16 cellular contexts compared by ENCODE assay signal in genomic region chr12:3622021-3622731, GRCh38.
DNase-seq lines count a peak whose midpoint lies in the region; ATAC-seq lines count a peak whose summit lies in the region.
"Had no signal": no experiment of that assay in that cellular context is flagged by ENCODE, and none has a peak within 500 bp of the region (broad histone marks: within the 10 kb centered on the region; RNA-seq: fewer than 3 reads in every experiment).

No MANE protein-coding gene starts in this region.

- H3K36me3 Mint-ChIP-seq in activated CD4-positive, alpha-beta T cell treated with anti-CD3 and anti-CD28 coated beads, Interleukin-2, amount 10 ng/mL, durations not matched to agents 24 days and 14 days (ENCODE audit: low read depth), result peaks cover 32% of the 10 kb centered on the region
- peaks cover 37% of the 10 kb centered on the region for H3K36me3 Mint-ChIP-seq in T-helper 2 cell treated with Interferon-gamma antibody and Interleukin-4, amounts not matched to agents 5 μg/mL and 100 μg/mL, for 36 hours (ENCODE audit: low read depth)
- peaks cover 84% of the 10 kb centered on the region for H3K36me3 Mint-ChIP-seq in stimulated activated effector memory CD8-positive, alpha-beta T cell treated with anti-CD3 and anti-CD28 coated beads, Interleukin-12 subunit alpha, Interleukin-12 subunit beta, amount 100 ng/mL, for 72 hours
- peaks cover 8% of the 10 kb centered on the region for H3K36me3 Mint-ChIP-seq in effector memory CD8-positive, alpha-beta T cell (ENCODE audit: insufficient read depth)

- H3K4me3 ChIP-seq in H7 (ENCODE audit: insufficient read depth, low read depth, low read length), result no peak overlapping the region
- H3K4me3 ChIP-seq: A549, SJCRH30 had no signal

- peak; percentile 89 for ATAC-seq in stimulated activated effector memory CD8-positive, alpha-beta T cell treated with anti-CD3 and anti-CD28 coated beads, Interleukin-12 subunit alpha, Interleukin-12 subunit beta, amount 100 ng/mL, for 72 hours
- no peak for ATAC-seq in effector memory CD8-positive, alpha-beta T cell (replicated peaks)
- ATAC-seq: A549, left ventricle myocardium superior had no signal

- no peaks in the 10 kb centered on the region for H3K9me3 Mint-ChIP-seq in activated CD4-positive, alpha-beta T cell treated with anti-CD3 and anti-CD28 coated beads, Interleukin-2, amount 10 ng/mL, durations not matched to agents 24 days and 14 days
- no peaks in the 10 kb centered on the region for H3K9me3 Mint-ChIP-seq in T-helper 2 cell treated with Interferon-gamma antibody and Interleukin-4, amounts not matched to agents 5 μg/mL and 100 μg/mL, for 36 hours
- H3K9me3 Mint-ChIP-seq in stimulated activated effector memory CD8-positive, alpha-beta T cell treated with anti-CD3 and anti-CD28 coated beads, Interleukin-12 subunit alpha, Interleukin-12 subunit beta, amount 100 ng/mL, for 72 hours, result no peaks in the 10 kb centered on the region
- H3K9me3 Mint-ChIP-seq in effector memory CD8-positive, alpha-beta T cell, result no peaks in the 10 kb centered on the region

- H3K36me3 ChIP-seq in H7 (replicated peaks; ENCODE audit: control insufficient read depth, insufficient read depth, low read length), result no peaks in the 10 kb centered on the region
- H3K36me3 ChIP-seq: SJCRH30 had no signal

- H3K27me3 ChIP-seq in H7 (ENCODE audit: control insufficient read depth, insufficient read depth, low read length), result no peaks in the 10 kb centered on the region
- H3K27me3 ChIP-seq: SJCRH30 had no signal

- intact Hi-C loops in activated CD4-positive, alpha-beta T cell treated with anti-CD3 and anti-CD28 coated beads, Interleukin-2, amount 10 ng/mL, durations not matched to agents 24 days and 14 days (cut with micrococcal nuclease), result no loop called here

- no peaks in the 10 kb centered on the region for H3K27me3 Mint-ChIP-seq in activated CD4-positive, alpha-beta T cell treated with anti-CD3 and anti-CD28 coated beads, Interleukin-2, amount 10 ng/mL, durations not matched to agents 24 days and 14 days
- H3K27me3 Mint-ChIP-seq in T-helper 2 cell treated with Interferon-gamma antibody and Interleukin-4, amounts not matched to agents 5 μg/mL and 100 μg/mL, for 36 hours (ENCODE audit: low read depth), result no peaks in the 10 kb centered on the region
- H3K27me3 Mint-ChIP-seq in effector memory CD8-positive, alpha-beta T cell, result no peaks in the 10 kb centered on the region

- peak overlapping the region; percentile 4 for H3K4me3 Mint-ChIP-seq in activated CD4-positive, alpha-beta T cell treated with anti-CD3 and anti-CD28 coated beads, Interleukin-2, amount 10 ng/mL, durations not matched to agents 24 days and 14 days
- no peak overlapping the region for H3K4me3 Mint-ChIP-seq in T-helper 2 cell treated with Interferon-gamma antibody and Interleukin-4, amounts not matched to agents 5 μg/mL and 100 μg/mL, for 36 hours
- H3K4me3 Mint-ChIP-seq in stimulated activated effector memory CD8-positive, alpha-beta T cell treated with anti-CD3 and anti-CD28 coated beads, Interleukin-12 subunit alpha, Interleukin-12 subunit beta, amount 100 ng/mL, for 72 hours, result no peak overlapping the region
- no peak overlapping the region for H3K4me3 Mint-ChIP-seq in effector memory CD8-positive, alpha-beta T cell

- H3K4me1 Mint-ChIP-seq in activated CD4-positive, alpha-beta T cell treated with anti-CD3 and anti-CD28 coated beads, Interleukin-2, amount 10 ng/mL, durations not matched to agents 24 days and 14 days, result peaks cover 11% of the 10 kb centered on the region
- peaks cover 11% of the 10 kb centered on the region for H3K4me1 Mint-ChIP-seq in T-helper 2 cell treated with Interferon-gamma antibody and Interleukin-4, amounts not matched to agents 5 μg/mL and 100 μg/mL, for 36 hours (ENCODE audit: low read depth)
- no peaks in the 10 kb centered on the region for H3K4me1 Mint-ChIP-seq in stimulated activated effector memory CD8-positive, alpha-beta T cell treated with anti-CD3 and anti-CD28 coated beads, Interleukin-12 subunit alpha, Interleukin-12 subunit beta, amount 100 ng/mL, for 72 hours
- no peaks in the 10 kb centered on the region for H3K4me1 Mint-ChIP-seq in effector memory CD8-positive, alpha-beta T cell (ENCODE audit: low read depth in 2 of 2)

- no peak for DNase-seq in activated CD4-positive, alpha-beta T cell treated with anti-CD3 and anti-CD28 coated beads, Interleukin-2, amount 10 ng/mL, durations not matched to agents 24 days and 14 days
- no peak for DNase-seq in activated CD4-positive, alpha-beta T cell treated with anti-CD3 and anti-CD28 coated beads, Interleukin-2, amount 50 U/mL, for 48 hours
- peak; percentile 11 for DNase-seq in T-helper 2 cell treated with Interferon-gamma antibody and Interleukin-4, amounts not matched to agents 5 μg/mL and 100 μg/mL, for 36 hours (ENCODE audit: low spot score)
- DNase-seq in hepatic stellate cell (ENCODE audit: low spot score) (peak; percentile 39), SK-N-DZ (ENCODE audit: low spot score) (no peak), H7 (no peak)
- no peak for DNase-seq in stimulated activated effector memory CD8-positive, alpha-beta T cell treated with anti-CD3 and anti-CD28 coated beads, Interleukin-12 subunit alpha, Interleukin-12 subunit beta, amount 100 ng/mL, for 72 hours (ENCODE audit: low spot score in 2 of 2)
- no peak for DNase-seq in effector memory CD8-positive, alpha-beta T cell
- DNase-seq: activated T-cell treated with anti-CD3 and anti-CD28 coated beads, Interleukin-2, amount 50 U/mL, for 48 hours; amniotic stem cell; KG1; left ventricle myocardium superior; NCI-H1105; NCI-H69; SJCRH30 had no signal

- H3K27ac Mint-ChIP-seq in activated CD4-positive, alpha-beta T cell treated with anti-CD3 and anti-CD28 coated beads, Interleukin-2, amount 10 ng/mL, durations not matched to agents 24 days and 14 days, result peak overlapping the region; percentile 50
- peak overlapping the region; percentile 13 for H3K27ac Mint-ChIP-seq in T-helper 2 cell treated with Interferon-gamma antibody and Interleukin-4, amounts not matched to agents 5 μg/mL and 100 μg/mL, for 36 hours
- H3K27ac Mint-ChIP-seq in stimulated activated effector memory CD8-positive, alpha-beta T cell treated with anti-CD3 and anti-CD28 coated beads, Interleukin-12 subunit alpha, Interleukin-12 subunit beta, amount 100 ng/mL, for 72 hours, result peak overlapping the region; percentile 79
- H3K27ac Mint-ChIP-seq in effector memory CD8-positive, alpha-beta T cell, result no peak overlapping the region

Comparison
In these comparisons a context has a peak if more than half of its experiments do, and no peak if none do; other contexts are left out.
1. DNase-seq: peak in T-helper 2 cell treated with Interferon-gamma antibody and Interleukin-4, amounts not matched to agents 5 μg/mL and 100 μg/mL, for 36 hours (single experiment) and hepatic stellate cell (single experiment); none in activated CD4-positive, alpha-beta T cell treated with anti-CD3 and anti-CD28 coated beads, Interleukin-2, amount 10 ng/mL, durations not matched to agents 24 days and 14 days (single experiment), activated CD4-positive, alpha-beta T cell treated with anti-CD3 and anti-CD28 coated beads, Interleukin-2, amount 50 U/mL, for 48 hours (0 of 2), stimulated activated effector memory CD8-positive, alpha-beta T cell treated with anti-CD3 and anti-CD28 coated beads, Interleukin-12 subunit alpha, Interleukin-12 subunit beta, amount 100 ng/mL, for 72 hours (0 of 2), effector memory CD8-positive, alpha-beta T cell (0 of 3), SK-N-DZ (single experiment) and H7 (single experiment).
2. H3K27ac Mint-ChIP-seq: peak in activated CD4-positive, alpha-beta T cell treated with anti-CD3 and anti-CD28 coated beads, Interleukin-2, amount 10 ng/mL, durations not matched to agents 24 days and 14 days (single experiment), T-helper 2 cell treated with Interferon-gamma antibody and Interleukin-4, amounts not matched to agents 5 μg/mL and 100 μg/mL, for 36 hours (single experiment) and stimulated activated effector memory CD8-positive, alpha-beta T cell treated with anti-CD3 and anti-CD28 coated beads, Interleukin-12 subunit alpha, Interleukin-12 subunit beta, amount 100 ng/mL, for 72 hours (single experiment); none in effector memory CD8-positive, alpha-beta T cell (0 of 2).